Comparison of ENCODE assay signal across 17 cellular contexts in the genomic region with DNA sequence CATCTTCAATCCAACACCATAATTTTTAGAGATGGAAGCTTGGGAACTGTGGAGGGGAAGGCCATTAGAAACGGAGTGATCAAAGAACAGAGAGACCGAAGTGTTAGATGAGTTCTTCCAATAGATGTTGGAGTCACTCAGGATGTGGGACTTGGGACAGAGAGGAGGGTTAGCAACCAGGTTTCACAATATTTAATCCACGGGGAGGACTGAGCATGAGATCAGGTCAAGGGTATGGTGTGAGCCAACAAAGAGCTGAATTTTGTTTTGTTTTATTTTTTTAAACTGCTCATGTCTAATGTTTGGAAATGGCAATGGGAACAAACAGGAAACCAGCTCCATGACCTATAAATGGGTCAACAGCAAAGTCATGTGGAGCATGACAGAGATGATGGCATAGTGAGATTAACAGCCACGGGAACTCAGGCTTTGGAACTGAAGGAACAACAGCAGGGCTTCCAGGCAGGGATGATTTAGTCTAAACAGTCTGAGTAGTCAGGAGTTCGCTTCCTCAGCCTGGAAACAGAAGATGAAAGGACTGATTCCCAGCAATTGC. TPM values are rescaled to one million over a fixed set of nuclear protein-coding genes. Genes with fewer than 3 reads are reported as not detected.
"Had no signal": no experiment of that assay in that cellular context is flagged by ENCODE, and none has a peak within 500 bp of the region (broad histone marks: within the 10 kb centered on the region; RNA-seq: fewer than 3 reads in every experiment).

No MANE protein-coding gene starts in this region.

- H3K27ac ChIP-seq: skin epidermis, testis, upper lobe of left lung had no signal

- H3K4me3 Mint-ChIP-seq: activated CD4-positive, alpha-beta T cell treated with anti-CD3 and anti-CD28 coated beads, Interleukin-2, amount 10 ng/mL, durations not matched to agents 24 days and 14 days; activated CD8-positive, alpha-beta T cell treated with anti-CD3 and anti-CD28 coated beads for 36 hours; activated naive CD8-positive, alpha-beta T cell treated with anti-CD3 and anti-CD28 coated beads, Interleukin-2, amount 10 ng/mL, durations not matched to agents 7 days and 5 days; activated T-cell treated with anti-CD3 and anti-CD28 coated beads, Interleukin-2, amount 50 U/mL, for 24 hours; naive thymus-derived CD8-positive, alpha-beta T cell; T-cell had no signal

- H3K9me3 Mint-ChIP-seq: activated CD4-positive, alpha-beta T cell treated with anti-CD3 and anti-CD28 coated beads, Interleukin-2, amount 10 ng/mL, durations not matched to agents 24 days and 14 days; activated CD8-positive, alpha-beta T cell treated with anti-CD3 and anti-CD28 coated beads for 36 hours; activated naive CD8-positive, alpha-beta T cell treated with anti-CD3 and anti-CD28 coated beads, Interleukin-2, amount 10 ng/mL, durations not matched to agents 7 days and 5 days; activated T-cell treated with anti-CD3 and anti-CD28 coated beads, Interleukin-2, amount 50 U/mL, for 24 hours; activated T-helper 2 cell treated with anti-CD3 and anti-CD28 coated beads, Interferon-gamma antibody, Interleukin-2, Interleukin-4, amounts not matched to agents 10 μg/mL and 5 μg/mL and 100 μg/mL, durations not matched to agents 14 hours and 24 hours and 36 hours; T-cell had no signal

- DNase-seq: activated CD4-positive, alpha-beta T cell treated with anti-CD3 and anti-CD28 coated beads, Interleukin-2, amount 10 ng/mL, durations not matched to agents 24 days and 14 days; activated CD8-positive, alpha-beta T cell treated with anti-CD3 and anti-CD28 coated beads for 36 hours; activated naive CD4-positive, alpha-beta T cell treated with Interleukin-2 at 50 U/mL for 16 hours; activated naive CD8-positive, alpha-beta T cell treated with anti-CD3 and anti-CD28 coated beads, Interleukin-2, amount 10 ng/mL, durations not matched to agents 7 days and 5 days; activated T-cell treated with anti-CD3 and anti-CD28 coated beads, Interleukin-2, amount 50 U/mL, for 24 hours; anterior cingulate cortex; effector CD4-positive, alpha-beta T cell; naive thymus-derived CD8-positive, alpha-beta T cell; stomach; T-cell; testis; upper lobe of left lung had no signal

- H3K4me1 ChIP-seq: breast epithelium, stomach, testis had no signal

- H3K36me3 ChIP-seq: breast epithelium, stomach, upper lobe of left lung had no signal

- H3K4me1 Mint-ChIP-seq: activated CD4-positive, alpha-beta T cell treated with anti-CD3 and anti-CD28 coated beads, Interleukin-2, amount 10 ng/mL, durations not matched to agents 24 days and 14 days; activated naive CD8-positive, alpha-beta T cell treated with anti-CD3 and anti-CD28 coated beads, Interleukin-2, amount 10 ng/mL, durations not matched to agents 7 days and 5 days had no signal

- H3K36me3 Mint-ChIP-seq: activated naive CD8-positive, alpha-beta T cell treated with anti-CD3 and anti-CD28 coated beads, Interleukin-2, amount 10 ng/mL, durations not matched to agents 7 days and 5 days; naive thymus-derived CD8-positive, alpha-beta T cell; T-cell had no signal

- H3K27me3 ChIP-seq: breast epithelium, stomach, testis, upper lobe of left lung had no signal

- ATAC-seq: activated CD8-positive, alpha-beta T cell treated with anti-CD3 and anti-CD28 coated beads for 36 hours; naive thymus-derived CD8-positive, alpha-beta T cell; SK-N-SH treated with all-trans-retinoic acid at 6 μM for 48 hours; T-cell had no signal

- H3K27ac Mint-ChIP-seq: activated CD4-positive, alpha-beta T cell treated with anti-CD3 and anti-CD28 coated beads, Interleukin-2, amount 10 ng/mL, durations not matched to agents 24 days and 14 days; activated CD8-positive, alpha-beta T cell treated with anti-CD3 and anti-CD28 coated beads for 36 hours; activated naive CD8-positive, alpha-beta T cell treated with anti-CD3 and anti-CD28 coated beads, Interleukin-2, amount 10 ng/mL, durations not matched to agents 7 days and 5 days; activated T-cell treated with anti-CD3 and anti-CD28 coated beads, Interleukin-2, amount 50 U/mL, for 24 hours; activated T-helper 2 cell treated with anti-CD3 and anti-CD28 coated beads, Interferon-gamma antibody, Interleukin-2, Interleukin-4, amounts not matched to agents 10 μg/mL and 5 μg/mL and 100 μg/mL, durations not matched to agents 14 hours and 24 hours and 36 hours; naive thymus-derived CD8-positive, alpha-beta T cell; T-cell had no signal

- H3K9me3 ChIP-seq: breast epithelium, stomach, testis, upper lobe of left lung had no signal

- H3K4me3 ChIP-seq: breast epithelium, skin epidermis, stomach, testis, upper lobe of left lung had no signal

RNA-seq across cellular contexts. Expression of gene AMPH, which starts 38.9 kb away (rescaled TPM):
- total RNA-seq: activated CD4-positive, alpha-beta T cell treated with anti-CD3 and anti-CD28 coated beads, Interleukin-2, amount 10 ng/mL, durations not matched to agents 24 days and 14 days; activated CD8-positive, alpha-beta T cell treated with anti-CD3 and anti-CD28 coated beads for 36 hours; activated naive CD8-positive, alpha-beta T cell treated with anti-CD3 and anti-CD28 coated beads, Interleukin-2, amount 10 ng/mL, durations not matched to agents 7 days and 5 days; naive thymus-derived CD8-positive, alpha-beta T cell; renal cortical epithelial cell; T-cell had no signal
